20 cellular contexts compared by ENCODE assay signal in the genomic region with DNA sequence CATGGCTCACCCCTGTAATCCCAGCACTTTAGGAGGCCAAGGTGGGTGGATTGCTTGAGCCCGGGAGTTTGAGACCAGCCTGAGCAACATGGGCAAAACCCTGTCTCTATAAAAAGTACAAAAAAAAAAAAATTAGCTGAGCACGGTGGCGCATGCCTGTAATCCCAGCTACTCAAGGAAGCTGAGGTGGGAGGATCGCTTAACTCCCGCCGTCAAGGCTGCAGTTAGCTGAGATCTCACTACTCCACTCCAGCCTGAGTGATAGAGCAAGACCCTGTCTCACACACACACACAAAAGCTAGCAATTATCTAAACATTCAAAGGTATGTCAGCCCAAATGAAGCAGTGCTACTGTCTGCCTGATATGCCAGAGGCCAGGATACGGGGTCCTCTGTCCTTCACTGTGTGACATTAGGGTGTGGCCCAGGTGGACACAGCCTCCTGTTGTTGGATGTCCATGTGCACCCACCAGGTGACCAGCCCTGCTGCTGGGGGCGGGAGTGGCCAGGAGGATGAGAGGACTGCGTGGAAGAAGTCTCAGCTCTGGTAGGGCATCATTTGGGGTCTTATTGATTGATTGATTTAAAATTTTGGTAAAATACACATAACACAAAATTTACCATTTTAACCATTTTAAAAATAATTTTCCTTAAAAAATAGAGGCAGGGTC. TPM values are rescaled to one million over a fixed set of nuclear protein-coding genes. Genes with fewer than 3 reads are reported as not detected.
DNase-seq lines count a peak whose midpoint lies in the region; ATAC-seq and TF ChIP-seq lines count a peak whose summit lies in the region.
"Had no signal": no experiment of that assay in that cellular context is flagged by ENCODE, and none has a peak within 500 bp of the region (broad histone marks: within the 10 kb centered on the region; RNA-seq: fewer than 3 reads in every experiment).

No MANE protein-coding gene starts in this region.

- POLR2A ChIA-PET in CD4-positive, alpha-beta T cell (lab: Charles Lee): no interaction called here
- POLR2A ChIA-PET in T-cell (lab: Charles Lee): no interaction called here

- no peak for TF ChIP-seq CTCF in CD4-positive, alpha-beta T cell (IDR thresholded peaks at IDR 0.05)

- no peak for DNase-seq in T-helper 2 cell treated with Interferon-gamma antibody and Interleukin-4, amounts not matched to agents 5 μg/mL and 100 μg/mL, for 36 hours (ENCODE audit: low spot score)
- DNase-seq in T-helper 2 cell: no peak
- no peak for DNase-seq in CD4-positive, alpha-beta T cell
- no peak for DNase-seq in T-cell
- DNase-seq in naive B cell: no peak
- no peak for DNase-seq in NCI-H2107 treated with DMSO at 0.1 percent for 48 hours (lab: John Stamatoyannopoulos, UW; ENCODE audit: unreplicated experiment)
- no peak for DNase-seq in left lobe of liver (ENCODE audit: low spot score)
- DNase-seq: activated CD4-positive, CD25-positive, alpha-beta regulatory T cell treated with anti-CD3 and anti-CD28 coated beads, Interleukin-2, amount 50 U/mL, for 72 hours; activated gamma-delta T cell treated with Interleukin-2 at 50 U/mL for 16 hours; dorsolateral prefrontal cortex; NCI-H2171; NCI-H526; ovary; right cardiac atrium; upper lobe of left lung had no signal

- intact Hi-C loops in CD4-positive, alpha-beta T cell (cut with DNase I, micrococcal nuclease): no loop called here

- H3K27me3 ChIP-seq in CD4-positive, alpha-beta T cell (ENCODE audit: control insufficient read depth, insufficient read depth, low read length): no peaks in the 10 kb centered on the region
- H3K27me3 ChIP-seq: BLaER1, dorsolateral prefrontal cortex, ovary, upper lobe of left lung had no signal

- H3K27ac Mint-ChIP-seq in T-helper 2 cell treated with Interferon-gamma antibody and Interleukin-4, amounts not matched to agents 5 μg/mL and 100 μg/mL, for 36 hours: no peak overlapping the region
- H3K27ac Mint-ChIP-seq in CD4-positive, alpha-beta T cell: peak overlapping the region; percentile 79
- H3K27ac Mint-ChIP-seq in T-cell: peak overlapping the region; percentile 79 to 85
- H3K27ac Mint-ChIP-seq in naive B cell: peak overlapping the region in 4 of 6 donors; percentile 38 to 85 (median 50)

- H3K4me3 Mint-ChIP-seq in T-helper 2 cell treated with Interferon-gamma antibody and Interleukin-4, amounts not matched to agents 5 μg/mL and 100 μg/mL, for 36 hours: peak overlapping the region; percentile 26
- peak overlapping the region; percentile 82 for H3K4me3 Mint-ChIP-seq in CD4-positive, alpha-beta T cell
- H3K4me3 Mint-ChIP-seq in T-cell: peak overlapping the region; percentile 1 to 63 (median 60)
- peak overlapping the region in 2 of 8 donors; percentile 44 to 77 for H3K4me3 Mint-ChIP-seq in naive B cell

- no peaks in the 10 kb centered on the region for H3K27me3 Mint-ChIP-seq in T-helper 2 cell treated with Interferon-gamma antibody and Interleukin-4, amounts not matched to agents 5 μg/mL and 100 μg/mL, for 36 hours (ENCODE audit: low read depth)
- no peaks in the 10 kb centered on the region for H3K27me3 Mint-ChIP-seq in CD4-positive, alpha-beta T cell
- H3K27me3 Mint-ChIP-seq in T-cell: no peaks in the 10 kb centered on the region
- no peaks in the 10 kb centered on the region for H3K27me3 Mint-ChIP-seq in naive B cell
- H3K27me3 Mint-ChIP-seq: central memory CD8-positive, alpha-beta T cell had no signal

- H3K9me3 Mint-ChIP-seq in T-helper 2 cell treated with Interferon-gamma antibody and Interleukin-4, amounts not matched to agents 5 μg/mL and 100 μg/mL, for 36 hours: peaks cover 14% of the 10 kb centered on the region
- H3K9me3 Mint-ChIP-seq in CD4-positive, alpha-beta T cell: no peaks in the 10 kb centered on the region
- H3K9me3 Mint-ChIP-seq in T-cell (peaks cover 0 to 8% (median 6%) of the 10 kb centered on the region in 3 donors), naive B cell (peaks cover 5 to 10% (median 8%) of the 10 kb centered on the region in 7 donors)

- H3K27ac ChIP-seq in CD4-positive, alpha-beta T cell (ENCODE audit: low read depth, low read length): peak overlapping the region; percentile 41
- H3K27ac ChIP-seq: BLaER1, dorsolateral prefrontal cortex, ovary, SK-N-MC, upper lobe of left lung had no signal

- ATAC-seq in CD4-positive, alpha-beta T cell (ENCODE audit: poor library complexity): no peak
- no peak for ATAC-seq in T-cell (replicated peaks in 1 of 4)
- ATAC-seq in naive B cell (ENCODE audit: low read depth in 2 of 2): no peak
- no peak for ATAC-seq in HG03175 (IDR thresholded peaks at IDR 0.05; ENCODE audit: unreplicated experiment)
- no peak for ATAC-seq in left lobe of liver
- ATAC-seq: right cardiac atrium had no signal

- CTCF ChIA-PET in CD4-positive, alpha-beta T cell (lab: Charles Lee): no interaction called here
- CTCF ChIA-PET in T-cell (lab: Charles Lee): no interaction called here

- peaks cover 62% of the 10 kb centered on the region for H3K36me3 Mint-ChIP-seq in T-helper 2 cell treated with Interferon-gamma antibody and Interleukin-4, amounts not matched to agents 5 μg/mL and 100 μg/mL, for 36 hours (ENCODE audit: low read depth)
- peaks cover 77% of the 10 kb centered on the region for H3K36me3 Mint-ChIP-seq in CD4-positive, alpha-beta T cell (ENCODE audit: low read depth)
- H3K36me3 Mint-ChIP-seq in T-cell (peaks cover 34% of the 10 kb centered on the region), naive B cell (peaks cover 8 to 11% of the 10 kb centered on the region in 2 donors)

- peaks cover 29% of the 10 kb centered on the region for H3K4me1 Mint-ChIP-seq in T-helper 2 cell treated with Interferon-gamma antibody and Interleukin-4, amounts not matched to agents 5 μg/mL and 100 μg/mL, for 36 hours (ENCODE audit: low read depth)
- H3K4me1 Mint-ChIP-seq in CD4-positive, alpha-beta T cell (ENCODE audit: low read depth): peaks cover 61% of the 10 kb centered on the region
- H3K4me1 Mint-ChIP-seq in T-cell: peaks cover 41 to 57% (median 50%) of the 10 kb centered on the region in 3 donors
- peaks cover 22 to 51% (median 46%) of the 10 kb centered on the region in 3 donors for H3K4me1 Mint-ChIP-seq in naive B cell

- H3K9me3 ChIP-seq in CD4-positive, alpha-beta T cell (ENCODE audit: control insufficient read depth, low read length): peaks cover 5% of the 10 kb centered on the region
- H3K9me3 ChIP-seq: ovary had no signal

RNA-seq across cellular contexts. Expression of a gene that starts 3.9 kb away (rescaled TPM):
- 10 to 100 TPM; 50.4 to 51.5 TPM for total RNA-seq in CD4-positive, alpha-beta T cell
- total RNA-seq in T-cell (100 to 1,000 TPM in 3 of 5 donors, 10 to 100 TPM in 2; 75.6 to 178 (median 160) TPM), left lobe of liver (0.81 TPM)
- 10 to 100 TPM in 4 of 6 donors, 1 to 10 TPM in 2; 7.9 to 20.8 (median 11.2) TPM for polyA plus RNA-seq in naive B cell (ENCODE audit: low read depth in 6 of 6)
- total RNA-seq: LHCN-M2 had no signal

RNA-seq across cellular contexts. Expression of a gene that starts 38.1 kb away (rescaled TPM):
- total RNA-seq in CD4-positive, alpha-beta T cell: 1 to 10 TPM; 5.1 to 5.2 TPM
- total RNA-seq in T-cell (1 to 10 TPM; 6.3 to 9.4 (median 8.5) TPM), left lobe of liver (2.8 TPM)
- 1 to 10 TPM in 1 of 6 donors, under 1 TPM in 5; 0.29 to 1.6 (median 0.74) TPM for polyA plus RNA-seq in naive B cell (ENCODE audit: low read depth in 6 of 6)

Comparison
In these comparisons a context has a peak if more than half of its experiments do, and no peak if none do; other contexts are left out.
1. RNA of a gene that starts 3.9 kb away (total RNA-seq): 75.6 to 178 TPM in T-cell and 50.4 to 51.5 TPM in CD4-positive, alpha-beta T cell; 0.81 TPM in left lobe of liver (single experiment); every median in the first group is over 10 times any median in the second.